In genomic region chr12:47845066-47845465, GRCh38 we compare ENCODE assay signal across 20 cellular contexts. TPM values are rescaled to one million over a fixed set of nuclear protein-coding genes. Genes with fewer than 3 reads are reported as not detected.
DNase-seq lines count a peak whose midpoint lies in the region; ATAC-seq and TF ChIP-seq lines count a peak whose summit lies in the region.
"Had no signal": no experiment of that assay in that cellular context is flagged by ENCODE, and none has a peak within 500 bp of the region (broad histone marks: within the 10 kb centered on the region; RNA-seq: fewer than 3 reads in every experiment).

No MANE protein-coding gene starts in this region.

- TF ChIP-seq POLR2A in body of pancreas (IDR thresholded peaks at IDR 0.05): no peak

- no peaks in the 10 kb centered on the region for H3K27me3 Mint-ChIP-seq in activated CD4-positive, alpha-beta memory T cell treated with anti-CD3 and anti-CD28 coated beads for 36 hours
- no peaks in the 10 kb centered on the region for H3K27me3 Mint-ChIP-seq in activated CD4-positive, alpha-beta memory T cell treated with anti-CD3 and anti-CD28 coated beads, Interleukin-2, amount 10 ng/mL, durations not matched to agents 7 days and 5 days
- H3K27me3 Mint-ChIP-seq in stimulated activated naive CD8-positive, alpha-beta T cell treated with anti-CD3 and anti-CD28 coated beads, Interleukin-15, amount 100 ng/mL, for 72 hours: no peaks in the 10 kb centered on the region
- H3K27me3 Mint-ChIP-seq in T-helper 17 cell: no peaks in the 10 kb centered on the region
- H3K27me3 Mint-ChIP-seq: CD4-positive, alpha-beta T cell had no signal

- CTCF ChIA-PET in activated CD4-positive, alpha-beta memory T cell treated with anti-CD3 and anti-CD28 coated beads for 36 hours (lab: Charles Lee): interaction anchor here (4.8 kb wide), 1 partner anchor 102 kb away, joined by 19 read pairs; no protein-coding TSS in a partner anchor
- CTCF ChIA-PET in activated CD4-positive, alpha-beta memory T cell treated with anti-CD3 and anti-CD28 coated beads, Interleukin-2, amount 10 ng/mL, durations not matched to agents 7 days and 5 days (lab: Charles Lee): interaction anchor here (10.9 kb wide), 1 partner anchor 103 kb away, joined by 240 read pairs; no protein-coding TSS in a partner anchor

- peaks cover 62% of the 10 kb centered on the region for H3K36me3 Mint-ChIP-seq in activated CD4-positive, alpha-beta memory T cell treated with anti-CD3 and anti-CD28 coated beads for 36 hours
- peaks cover 43% of the 10 kb centered on the region for H3K36me3 Mint-ChIP-seq in activated CD4-positive, alpha-beta memory T cell treated with anti-CD3 and anti-CD28 coated beads, Interleukin-2, amount 10 ng/mL, durations not matched to agents 7 days and 5 days (ENCODE audit: low read depth)
- H3K36me3 Mint-ChIP-seq in T-helper 17 cell (ENCODE audit: low read depth): peaks cover 2% of the 10 kb centered on the region

- H3K4me3 ChIP-seq in body of pancreas: no peak overlapping the region
- H3K4me3 ChIP-seq: BLaER1 had no signal

- H3K4me1 Mint-ChIP-seq in activated CD4-positive, alpha-beta memory T cell treated with anti-CD3 and anti-CD28 coated beads for 36 hours (ENCODE audit: low read depth): peaks cover 7% of the 10 kb centered on the region
- peaks cover 8% of the 10 kb centered on the region for H3K4me1 Mint-ChIP-seq in activated CD4-positive, alpha-beta memory T cell treated with anti-CD3 and anti-CD28 coated beads, Interleukin-2, amount 10 ng/mL, durations not matched to agents 7 days and 5 days
- H3K4me1 Mint-ChIP-seq in stimulated activated naive CD8-positive, alpha-beta T cell treated with anti-CD3 and anti-CD28 coated beads, Interleukin-15, amount 100 ng/mL, for 72 hours: peaks cover 8% of the 10 kb centered on the region
- H3K4me1 Mint-ChIP-seq in T-helper 17 cell: peaks cover 4% of the 10 kb centered on the region

- no peaks in the 10 kb centered on the region for H3K27me3 ChIP-seq in body of pancreas
- H3K27me3 ChIP-seq: BLaER1 had no signal

- H3K27ac ChIP-seq in body of pancreas: no peak overlapping the region
- H3K27ac ChIP-seq: 22Rv1, BLaER1, KMS-11 had no signal

- TF ChIP-seq CTCF in body of pancreas (IDR thresholded peaks at IDR 0.05): no peak

- no peaks in the 10 kb centered on the region for H3K9me3 Mint-ChIP-seq in activated CD4-positive, alpha-beta memory T cell treated with anti-CD3 and anti-CD28 coated beads for 36 hours
- H3K9me3 Mint-ChIP-seq in activated CD4-positive, alpha-beta memory T cell treated with anti-CD3 and anti-CD28 coated beads, Interleukin-2, amount 10 ng/mL, durations not matched to agents 7 days and 5 days: no peaks in the 10 kb centered on the region
- H3K9me3 Mint-ChIP-seq in stimulated activated naive CD8-positive, alpha-beta T cell treated with anti-CD3 and anti-CD28 coated beads, Interleukin-15, amount 100 ng/mL, for 72 hours: no peaks in the 10 kb centered on the region
- H3K9me3 Mint-ChIP-seq: CD4-positive, alpha-beta T cell had no signal

- H3K9me3 ChIP-seq in T-helper 17 cell (ENCODE audit: control insufficient read depth, low read length, poor library complexity, severe bottlenecking) (no peaks in the 10 kb centered on the region), body of pancreas (no peaks in the 10 kb centered on the region)
- H3K9me3 ChIP-seq: BLaER1 had no signal

- no peak for DNase-seq in activated CD4-positive, alpha-beta memory T cell treated with anti-CD3 and anti-CD28 coated beads for 36 hours
- no peak for DNase-seq in activated CD4-positive, alpha-beta memory T cell treated with anti-CD3 and anti-CD28 coated beads, Interleukin-2, amount 10 ng/mL, durations not matched to agents 7 days and 5 days
- DNase-seq in stimulated activated naive CD8-positive, alpha-beta T cell treated with anti-CD3 and anti-CD28 coated beads, Interleukin-15, amount 100 ng/mL, for 72 hours: no peak
- DNase-seq in stimulated activated naive CD8-positive, alpha-beta T cell treated with anti-CD3 and anti-CD28 coated beads, Interleukin-15, Interleukin-2, amounts not matched to agents 100 U/mL and 50 U/mL, for 24 hours: no peak
- DNase-seq in sciatic nerve (ENCODE audit: low spot score) (no peak), T-helper 17 cell (no peak), body of pancreas (no peak), kidney tubule cell (ENCODE audit: low spot score) (no peak)
- DNase-seq: ACHN; CD4-positive, alpha-beta T cell; COR-L47; DMS 273 treated with DMSO at 0.1 percent for 48 hours; IMR-90; NCI-H1105; NCI-H146; NCI-H526; OCI-M1 had no signal

- ATAC-seq in stimulated activated naive CD8-positive, alpha-beta T cell treated with anti-CD3 and anti-CD28 coated beads, Interleukin-15, amount 100 ng/mL, for 72 hours: peak; percentile 12
- no peak for ATAC-seq in stimulated activated naive CD8-positive, alpha-beta T cell treated with anti-CD3 and anti-CD28 coated beads, Interleukin-15, Interleukin-2, amounts not matched to agents 100 U/mL and 50 U/mL, for 24 hours
- ATAC-seq in sciatic nerve (peak; percentile 31), T-helper 17 cell (no peak), body of pancreas (no peak)

- H3K36me3 ChIP-seq in body of pancreas (replicated peaks in 1 of 2; ENCODE audit: insufficient read depth in 1 of 2, low read depth in 2 of 2): no peaks in the 10 kb centered on the region

- POLR2A ChIA-PET in activated CD4-positive, alpha-beta memory T cell treated with anti-CD3 and anti-CD28 coated beads for 36 hours (lab: Charles Lee): interaction anchor here (0.6 to 0.7 kb wide), 2 partner anchors 13 to 773 kb away, joined by 3 to 7 read pairs; no protein-coding TSS in a partner anchor
- POLR2A ChIA-PET in activated CD4-positive, alpha-beta memory T cell treated with anti-CD3 and anti-CD28 coated beads, Interleukin-2, amount 10 ng/mL, durations not matched to agents 7 days and 5 days (lab: Charles Lee): no interaction called here

- no peak overlapping the region for H3K4me3 Mint-ChIP-seq in activated CD4-positive, alpha-beta memory T cell treated with anti-CD3 and anti-CD28 coated beads for 36 hours
- no peak overlapping the region for H3K4me3 Mint-ChIP-seq in activated CD4-positive, alpha-beta memory T cell treated with anti-CD3 and anti-CD28 coated beads, Interleukin-2, amount 10 ng/mL, durations not matched to agents 7 days and 5 days
- no peak overlapping the region for H3K4me3 Mint-ChIP-seq in stimulated activated naive CD8-positive, alpha-beta T cell treated with anti-CD3 and anti-CD28 coated beads, Interleukin-15, amount 100 ng/mL, for 72 hours
- no peak overlapping the region for H3K4me3 Mint-ChIP-seq in T-helper 17 cell
- H3K4me3 Mint-ChIP-seq: CD4-positive, alpha-beta T cell had no signal

- 83 to 89% methylated on average over 7 to 8 of the region's 8 CpGs for WGBS in body of pancreas, 2 donors

- intact Hi-C loops in activated CD4-positive, alpha-beta memory T cell treated with anti-CD3 and anti-CD28 coated beads for 36 hours (cut with micrococcal nuclease): loop anchor here (5.0 kb wide), 1 partner anchor 42 kb away; no protein-coding TSS in a partner anchor
- intact Hi-C loops in sciatic nerve (cut with DNase I): no loop called here
- intact Hi-C loops in body of pancreas (cut with DNase I): no loop called here

- no peaks in the 10 kb centered on the region for H3K4me1 ChIP-seq in body of pancreas

- H3K27ac Mint-ChIP-seq in activated CD4-positive, alpha-beta memory T cell treated with anti-CD3 and anti-CD28 coated beads for 36 hours: peak overlapping the region; percentile 21
- H3K27ac Mint-ChIP-seq in activated CD4-positive, alpha-beta memory T cell treated with anti-CD3 and anti-CD28 coated beads, Interleukin-2, amount 10 ng/mL, durations not matched to agents 7 days and 5 days: no peak overlapping the region
- no peak overlapping the region for H3K27ac Mint-ChIP-seq in stimulated activated naive CD8-positive, alpha-beta T cell treated with anti-CD3 and anti-CD28 coated beads, Interleukin-15, amount 100 ng/mL, for 72 hours
- no peak overlapping the region for H3K27ac Mint-ChIP-seq in T-helper 17 cell
- H3K27ac Mint-ChIP-seq: CD4-positive, alpha-beta T cell had no signal

RNA-seq across cellular contexts. Expression of gene HDAC7, which starts 25.4 kb away (rescaled TPM):
- total RNA-seq in activated CD4-positive, alpha-beta memory T cell treated with anti-CD3 and anti-CD28 coated beads for 36 hours: 100 to 1,000 TPM; 257 to 280 TPM
- 100 to 1,000 TPM; 315 to 328 TPM for total RNA-seq in activated CD4-positive, alpha-beta memory T cell treated with anti-CD3 and anti-CD28 coated beads, Interleukin-2, amount 10 ng/mL, durations not matched to agents 7 days and 5 days
- total RNA-seq in sciatic nerve (152 TPM), T-helper 17 cell (100 to 1,000 TPM; 129 to 151 TPM), body of pancreas (10 to 100 TPM; 26.2 to 26.7 TPM)

RNA-seq across cellular contexts. Expression of gene VDR, which starts 59.7 kb away (rescaled TPM):
- 100 to 1,000 TPM; 156 TPM for total RNA-seq in activated CD4-positive, alpha-beta memory T cell treated with anti-CD3 and anti-CD28 coated beads for 36 hours
- total RNA-seq in activated CD4-positive, alpha-beta memory T cell treated with anti-CD3 and anti-CD28 coated beads, Interleukin-2, amount 10 ng/mL, durations not matched to agents 7 days and 5 days: 10 to 100 TPM; 62.9 to 65.5 TPM
- total RNA-seq in sciatic nerve (1.9 TPM), T-helper 17 cell (1 to 10 TPM; 1.8 to 4.5 TPM), body of pancreas (1 to 10 TPM; 1.3 to 3.1 TPM)

Comparison
In these comparisons a context has a peak if more than half of its experiments do, and no peak if none do; other contexts are left out.
1. ATAC-seq: peak in stimulated activated naive CD8-positive, alpha-beta T cell treated with anti-CD3 and anti-CD28 coated beads, Interleukin-15, amount 100 ng/mL, for 72 hours (single experiment) and sciatic nerve (single experiment); none in stimulated activated naive CD8-positive, alpha-beta T cell treated with anti-CD3 and anti-CD28 coated beads, Interleukin-15, Interleukin-2, amounts not matched to agents 100 U/mL and 50 U/mL, for 24 hours (single experiment), T-helper 17 cell (single experiment) and body of pancreas (single experiment).
2. RNA of gene VDR, which starts 59.7 kb away (total RNA-seq): 156 TPM in activated CD4-positive, alpha-beta memory T cell treated with anti-CD3 and anti-CD28 coated beads for 36 hours and 62.9 to 65.5 TPM in activated CD4-positive, alpha-beta memory T cell treated with anti-CD3 and anti-CD28 coated beads, Interleukin-2, amount 10 ng/mL, durations not matched to agents 7 days and 5 days; 1.8 to 4.5 TPM in T-helper 17 cell, 1.3 to 3.1 TPM in body of pancreas and 1.9 TPM in sciatic nerve (single experiment); every median in the first group is over 10 times any median in the second.